ENCODE assay signal across 11 cellular contexts in genomic region chr7:130891254-130892094, GRCh38.
DNase-seq lines count a peak whose midpoint lies in the region; ATAC-seq and TF ChIP-seq lines count a peak whose summit lies in the region.
"Had no signal": no experiment of that assay in that cellular context is flagged by ENCODE, and none has a peak within 500 bp of the region (broad histone marks: within the 10 kb centered on the region; RNA-seq: fewer than 3 reads in every experiment).

No MANE protein-coding gene starts in this region.

- H3K36me3 ChIP-seq in tibial nerve = peaks cover 0 to 33% (median 3%) of the 10 kb centered on the region in 3 donors
- H3K36me3 ChIP-seq: cardiac muscle cell had no signal

- peaks cover 7 to 93% (median 77%) of the 10 kb centered on the region in 4 donors for H3K4me1 ChIP-seq in tibial nerve

- ATAC-seq in activated CD8-positive, alpha-beta memory T cell treated with anti-CD3 and anti-CD28 coated beads, Interleukin-2, amount 10 ng/mL, durations not matched to agents 7 days and 5 days = no peak
- ATAC-seq in GM19351 (IDR thresholded peaks at IDR 0.05; ENCODE audit: unreplicated experiment) (no peak), HG02588 (IDR thresholded peaks at IDR 0.05; ENCODE audit: unreplicated experiment) (no peak)

- H3K9me3 Mint-ChIP-seq in activated CD8-positive, alpha-beta memory T cell treated with anti-CD3 and anti-CD28 coated beads, Interleukin-2, amount 10 ng/mL, durations not matched to agents 7 days and 5 days (ENCODE audit: low read depth) = no peaks in the 10 kb centered on the region

- CTCF ChIA-PET in activated CD8-positive, alpha-beta memory T cell treated with anti-CD3 and anti-CD28 coated beads, Interleukin-2, amount 10 ng/mL, durations not matched to agents 7 days and 5 days (lab: Charles Lee) = interaction anchor here (1.5 to 1.6 kb wide), 2 partner anchors 24 to 45 kb away, joined by 3 read pairs; no protein-coding TSS in a partner anchor

- peak in 1 of 2 donors; percentile 16 for TF ChIP-seq POLR2A in tibial nerve (IDR thresholded peaks at IDR 0.05)

- H3K27ac Mint-ChIP-seq in activated CD8-positive, alpha-beta memory T cell treated with anti-CD3 and anti-CD28 coated beads, Interleukin-2, amount 10 ng/mL, durations not matched to agents 7 days and 5 days = no peak overlapping the region

- H3K36me3 Mint-ChIP-seq in activated CD8-positive, alpha-beta memory T cell treated with anti-CD3 and anti-CD28 coated beads, Interleukin-2, amount 10 ng/mL, durations not matched to agents 7 days and 5 days = peaks cover 54% of the 10 kb centered on the region

- H3K4me3 Mint-ChIP-seq in activated CD8-positive, alpha-beta memory T cell treated with anti-CD3 and anti-CD28 coated beads, Interleukin-2, amount 10 ng/mL, durations not matched to agents 7 days and 5 days = no peak overlapping the region

- H3K27ac ChIP-seq in layer of hippocampus (ENCODE audit: low read depth, low read length) (peak overlapping the region; percentile 63), tibial nerve (peak overlapping the region; percentile 88 to 97 (median 94))
- H3K27ac ChIP-seq: cardiac muscle cell had no signal

- WGBS in tibial nerve, 2 donors = 31 to 35% methylated on average over 14 of the region's 15 CpGs

- TF ChIP-seq EP300 in tibial nerve (IDR thresholded peaks at IDR 0.05) = peak in 1 of 2 donors; percentile 84

- peaks cover 70% of the 10 kb centered on the region for H3K4me1 Mint-ChIP-seq in activated CD8-positive, alpha-beta memory T cell treated with anti-CD3 and anti-CD28 coated beads, Interleukin-2, amount 10 ng/mL, durations not matched to agents 7 days and 5 days

- H3K27me3 ChIP-seq in layer of hippocampus (ENCODE audit: control insufficient read depth, insufficient read depth, low read length) (no peaks in the 10 kb centered on the region), tibial nerve (no peaks in the 10 kb centered on the region)
- H3K27me3 ChIP-seq: cardiac muscle cell had no signal

- no peaks in the 10 kb centered on the region for H3K27me3 Mint-ChIP-seq in activated CD8-positive, alpha-beta memory T cell treated with anti-CD3 and anti-CD28 coated beads, Interleukin-2, amount 10 ng/mL, durations not matched to agents 7 days and 5 days

- no peak overlapping the region for H3K4me3 ChIP-seq in tibial nerve
- H3K4me3 ChIP-seq: cardiac muscle cell had no signal

- no peak for TF ChIP-seq CTCF in tibial nerve (IDR thresholded peaks at IDR 0.05)

- peak; percentile 49 for DNase-seq in activated CD8-positive, alpha-beta memory T cell treated with anti-CD3 and anti-CD28 coated beads, Interleukin-2, amount 50 U/mL, for 48 hours
- no peak for DNase-seq in activated CD8-positive, alpha-beta memory T cell treated with anti-CD3 and anti-CD28 coated beads, Interleukin-2, amount 10 ng/mL, durations not matched to agents 7 days and 5 days
- peak; percentile 88 for DNase-seq in brain pericyte (ENCODE audit: low read depth, low spot score)
- DNase-seq in tibial nerve (ENCODE audit: low spot score in 2 of 2) = peak; percentile 63 to 78
- DNase-seq in SKM-1 (lab: John Stamatoyannopoulos, UW; ENCODE audit: unreplicated experiment) = no peak
- DNase-seq: NCI-H524; stimulated activated CD4-positive, alpha-beta T cell treated with anti-CD3 and anti-CD28 coated beads, Interleukin-2, amount 100 ng/mL, for 24 hours had no signal

- no peaks in the 10 kb centered on the region for H3K9me3 ChIP-seq in tibial nerve

Comparison
In these comparisons a context has a peak if more than half of its experiments do, and no peak if none do; other contexts are left out.
1. DNase-seq: peak in activated CD8-positive, alpha-beta memory T cell treated with anti-CD3 and anti-CD28 coated beads, Interleukin-2, amount 50 U/mL, for 48 hours (single experiment), brain pericyte (single experiment) and tibial nerve (2 of 2); none in activated CD8-positive, alpha-beta memory T cell treated with anti-CD3 and anti-CD28 coated beads, Interleukin-2, amount 10 ng/mL, durations not matched to agents 7 days and 5 days (single experiment) and SKM-1 (single experiment).